In the genomic region with DNA sequence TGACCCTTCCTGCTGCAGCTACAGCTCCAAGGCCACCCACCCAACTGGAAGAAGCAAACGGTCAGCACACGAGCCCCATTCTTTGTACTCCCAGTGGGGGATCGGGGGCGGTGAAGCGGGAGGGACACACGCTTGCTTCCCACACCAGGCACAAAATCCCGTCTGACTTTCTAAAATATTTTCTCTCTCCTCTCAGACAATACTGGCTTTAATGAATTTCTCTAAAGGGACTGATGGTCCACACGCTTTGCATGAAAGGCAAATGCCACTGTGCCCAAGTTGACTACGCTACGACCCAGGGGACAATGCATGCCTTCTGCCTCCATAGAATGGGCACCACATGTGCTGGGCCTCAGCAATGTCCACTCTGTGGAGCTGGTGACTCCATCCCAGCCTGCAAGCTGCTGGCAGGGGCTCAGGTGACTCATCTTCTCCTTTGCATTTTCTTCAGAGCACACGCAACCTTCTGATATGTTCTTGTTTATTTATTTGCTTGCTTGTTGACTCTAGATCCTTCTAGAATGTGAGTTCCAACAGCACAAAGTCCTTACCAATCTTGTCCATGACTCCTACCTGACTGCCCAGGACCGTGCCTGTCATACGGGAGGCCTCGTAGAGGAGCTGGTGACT, we compare ENCODE assay signal across 10 cellular contexts. TPM values are rescaled to one million over a fixed set of nuclear protein-coding genes. Genes with fewer than 3 reads are reported as not detected.
DNase-seq lines count a peak whose midpoint lies in the region; ATAC-seq, FAIRE-seq and TF ChIP-seq lines count a peak whose summit lies in the region.
"Had no signal": no experiment of that assay in that cellular context is flagged by ENCODE, and none has a peak within 500 bp of the region (broad histone marks: within the 10 kb centered on the region; RNA-seq: fewer than 3 reads in every experiment).

No MANE protein-coding gene starts in this region.

- no peaks in the 10 kb centered on the region for H3K79me2 ChIP-seq in K562 (ENCODE audit: control insufficient read depth, insufficient read depth, low read length)
- H3K79me2 ChIP-seq in HepG2 (ENCODE audit: insufficient read depth, low read length): peaks cover 16% of the 10 kb centered on the region

- 40% methylated on average over 12 of the region's 14 CpGs for WGBS in K562 (ENCODE audit: insufficient coverage, low coverage, missing lambda C conversion rate)
- 79% methylated on average over 12 of the region's 14 CpGs for WGBS in HepG2 (ENCODE audit: low lambda C conversion rate)

- CTCF ChIA-PET in K562 (lab: Yijun Ruan, JAX; ENCODE audit: low intra/inter-chr PET ratio): no interaction called here
- CTCF ChIA-PET in HepG2 (lab: Yijun Ruan, JAX; ENCODE audit: low intra/inter-chr PET ratio, low total read pairs): no interaction called here

- H2AFZ ChIP-seq in K562 (ENCODE audit: low read depth, low read length) (no peak overlapping the region), HepG2 (ENCODE audit: low read length) (no peak overlapping the region)

- H3K9ac ChIP-seq in K562 (ENCODE audit: insufficient read depth in 1 of 2, low read depth in 2 of 2, low read length in 2 of 2) (no peak overlapping the region), HepG2 (ENCODE audit: insufficient read depth, low read depth, low read length) (0 out of 2 replicates have a peak overlapping the region, but pooled peaks have one; percentile 21)

- no peak for DNase-seq in Right ventricle myocardium inferior (ENCODE audit: missing footprints)
- no peak for DNase-seq in cardiac septum (ENCODE audit: low spot score)
- DNase-seq in K562 (ENCODE audit: extremely low read depth in 1 of 4, low spot score in 3 of 4): no peak
- no peak for DNase-seq in HepG2 (ENCODE audit: low spot score)
- DNase-seq in vagina (ENCODE audit: extremely low spot score in 2 of 2): no peak
- DNase-seq in HTR-8/SVneo (ENCODE audit: insufficient read length, low spot score): no peak
- no peak for DNase-seq in Kasumi-1 (lab: John Stamatoyannopoulos, UW)
- DNase-seq: DMS153, NCI-H146 had no signal

- TF ChIP-seq EP300 in K562 (IDR thresholded peaks at IDR 0.05; ENCODE audit: low read length): no peak
- TF ChIP-seq EP300 in HepG2 (IDR thresholded peaks at IDR 0.05; ENCODE audit: low read depth in 2 of 2, low read length in 2 of 2): no peak; a peak in 1 of 4 replicates
- TF ChIP-seq EP300 in HepG2 (CRISPR knock-in tag; IDR thresholded peaks at IDR 0.05; ENCODE audit: borderline replicate concordance): no peak

- FAIRE-seq in K562 (lab: Jason Lieb, UNC) (no peak), HepG2 (lab: Jason Lieb, UNC) (no peak), HTR-8/SVneo (lab: Jason Lieb, UNC) (no peak)

- no TSS peak for BruUV-seq in K562 (replicated peaks; lab: Mats Ljungman, UMichigan)
- BruUV-seq in HepG2 (replicated peaks; lab: Mats Ljungman, UMichigan): no TSS peak

- H3K9me1 ChIP-seq in K562 (ENCODE audit: control insufficient read depth, insufficient read depth, low read length): no peaks in the 10 kb centered on the region

- no peak for TF ChIP-seq RAD21 in K562 (CRISPR knock-in tag; conservative IDR thresholded peaks at IDR 0.05 in 1 of 2, IDR thresholded peaks at IDR 0.05 in 1 of 2)
- TF ChIP-seq RAD21 in HepG2 (CRISPR knock-in tag; IDR thresholded peaks at IDR 0.05): no peak

- H3K9me3 ChIP-seq in K562 (replicated peaks; ENCODE audit: control insufficient read depth, insufficient read depth, low read depth, low read length): no peaks in the 10 kb centered on the region
- no peaks in the 10 kb centered on the region for H3K9me3 ChIP-seq in HepG2 (ENCODE audit: low read length)
- H3K9me3 ChIP-seq in vagina: no peaks in the 10 kb centered on the region

- TF ChIP-seq CTCF in K562 (IDR thresholded peaks at IDR 0.05 in 2 of 3, conservative IDR thresholded peaks at IDR 0.05 in 1 of 3; ENCODE audit: insufficient read depth in 2 of 3, low read depth in 1 of 3, low read length in 3 of 3) (no peak), HepG2 (CRISPR knock-in tag; IDR thresholded peaks at IDR 0.05) (no peak), vagina (IDR thresholded peaks at IDR 0.05) (no peak)

- H3K27ac ChIP-seq in K562 (ENCODE audit: extremely low read depth, low read depth, low read length) (no peak overlapping the region), HepG2 (ENCODE audit: extremely low read length, insufficient read depth, low read length) (peak overlapping the region; percentile 43), vagina (peak overlapping the region; percentile 83)

- no peaks in the 10 kb centered on the region; a peak in 1 of 5 replicates for H3K27me3 ChIP-seq in K562 (ENCODE audit: control insufficient read depth in 2 of 2, insufficient read depth in 2 of 2, low read length in 2 of 2)
- H3K27me3 ChIP-seq in HepG2 (ENCODE audit: control insufficient read depth in 1 of 2, insufficient read depth in 2 of 2, low read length in 2 of 2): no peaks in the 10 kb centered on the region
- H3K27me3 ChIP-seq in vagina: no peaks in the 10 kb centered on the region

- ATAC-seq in Right ventricle myocardium inferior: peak; percentile 16
- no peak for ATAC-seq in K562
- ATAC-seq in HepG2: peak; percentile 51
- no peak for ATAC-seq in HG03280 (IDR thresholded peaks at IDR 0.05; ENCODE audit: unreplicated experiment)

- H3K4me3 ChIP-seq in K562: no peak overlapping the region
- peak overlapping the region in 1 of 3 experiments; percentile 43; a peak in 1 of 6 replicates for H3K4me3 ChIP-seq in HepG2 (replicated peaks in 1 of 3; ENCODE audit: insufficient read depth in 1 of 3, low read depth in 2 of 3, low read length in 3 of 3)
- no peak overlapping the region for H3K4me3 ChIP-seq in vagina

- POLR2A ChIA-PET in K562 (lab: Yijun Ruan, JAX): interaction anchor here (0.7 to 0.8 kb wide), 2 partner anchors 12 to 24 kb away, joined by 3 read pairs; no protein-coding TSS in a partner anchor
- POLR2A ChIA-PET in HepG2 (lab: Yijun Ruan, JAX): interaction anchor here (0.6 to 3.2 kb wide), 7 partner anchors 15 to 57 kb away, joined by 3 to 20 read pairs (median 6); a partner anchor contains a TSS

- TF ChIP-seq POLR2A in K562 (conservative IDR thresholded peaks at IDR 0.05): no peak
- TF ChIP-seq POLR2A in HepG2 (IDR thresholded peaks at IDR 0.05; ENCODE audit: insufficient read depth in 1 of 2, low read depth in 2 of 2, low read length in 2 of 2): no peak
- TF ChIP-seq POLR2A in vagina (IDR thresholded peaks at IDR 0.05): no peak

- intact Hi-C loops in Right ventricle myocardium inferior (cut with DNase I) (no loop called here), cardiac septum (cut with DNase I) (no loop called here), K562 (cut with micrococcal nuclease) (no loop called here), HepG2 (cut with micrococcal nuclease; ENCODE audit: unreplicated experiment) (loop anchor here (2.0 kb wide), 1 partner anchor 48 kb away; no protein-coding TSS in a partner anchor), vagina (cut with DNase I) (no loop called here)

- no peak overlapping the region for H3K4me2 ChIP-seq in K562 (ENCODE audit: insufficient read depth, low read length)
- peak overlapping the region; percentile 55 for H3K4me2 ChIP-seq in HepG2 (ENCODE audit: low read depth, low read length)

- in situ Hi-C loops in K562 (cut with MboI) (no loop called here), HepG2 (cut with HindIII; ENCODE audit: extremely low pct_ligation_motif_present, low pct_unique_long_range_greater_than_20kb) (no loop called here)

- H3K4me1 ChIP-seq in K562 (replicated peaks in 1 of 2; ENCODE audit: control insufficient read depth in 2 of 2, insufficient read depth in 2 of 2, low read length in 2 of 2): peaks cover 3 to 4% of the 10 kb centered on the region in 2 experiments; a peak in 3 of 5 replicates
- peaks cover 83% of the 10 kb centered on the region for H3K4me1 ChIP-seq in HepG2 (ENCODE audit: insufficient read depth, low read length)
- peaks cover 92% of the 10 kb centered on the region for H3K4me1 ChIP-seq in vagina

- H4K20me1 ChIP-seq in K562 (replicated peaks; ENCODE audit: control insufficient read depth, insufficient read depth, low read length) (no peaks in the 10 kb centered on the region; the same call in 1 of the 2 replicates), HepG2 (ENCODE audit: insufficient read depth, low read length) (peaks cover 11% of the 10 kb centered on the region; the same call in 1 of the 2 replicates)

- H3K36me3 ChIP-seq in K562 (ENCODE audit: control insufficient read depth, insufficient read depth, low read length): no peaks in the 10 kb centered on the region
- no peaks in the 10 kb centered on the region; a peak in 2 of 5 replicates for H3K36me3 ChIP-seq in HepG2 (replicated peaks in 1 of 2; ENCODE audit: control insufficient read depth in 1 of 2, insufficient read depth in 2 of 2, low read length in 2 of 2)
- no peaks in the 10 kb centered on the region for H3K36me3 ChIP-seq in vagina

RNA-seq across cellular contexts. Expression of a gene that starts 15.6 kb away (rescaled TPM):
- 16.5 TPM for total RNA-seq in Right ventricle myocardium inferior
- total RNA-seq in cardiac septum: 12.4 TPM
- 2.1 and 2.6 TPM in 2 replicates for total RNA-seq in K562 (2011; cell fraction: chromatin; rRNA removed; ENCODE audit: low replicate concordance)
- total RNA-seq in K562 (2011; cell fraction: nucleolus; rRNA removed): 1.2 and 1.3 TPM in 2 replicates
- total RNA-seq in K562 (2011; cell fraction: nucleoplasm; rRNA removed): 1.8 and 2.3 TPM in 2 replicates
- 0.94 and 2.7 TPM in 2 replicates for total RNA-seq in K562 (2014; rRNA removed)
- total RNA-seq in K562 (2014; rRNA removed; fragmentation: Illumina TruSeq; extraction: Trizol): 0.55 and 0.67 TPM in 2 replicates
- 0.47 and 0.79 TPM in 2 replicates for total RNA-seq in K562 (2015; rRNA removed; fragmentation: Illumina TruSeq; extraction: Trizol)
- 2.2 and 3.1 TPM in 2 replicates for total RNA-seq in K562 (2021)
- 0.15 and 0.95 TPM in 2 replicates for polyA plus RNA-seq in K562 (2011; rRNA removed)
- polyA plus RNA-seq in K562 (2011; cell fraction: cytosol; rRNA removed): 0.10 and 0.47 TPM in 2 replicates
- 0.40 and 1.4 TPM in 2 replicates for polyA plus RNA-seq in K562 (2011; cell fraction: nucleus; rRNA removed)
- 1.1 and 2.8 TPM in 2 replicates for polyA plus RNA-seq in K562 (2012)
- polyA plus RNA-seq in K562 (2014; fragmentation: Illumina TruSeq; extraction: Trizol): 0.61 and 0.71 TPM in 2 replicates
- under 1 TPM; 0.04 to 0.08 TPM for polyA plus RNA-seq in K562 (2014; fragmentation: Nextera tagmentation; extraction: Ambion mirVana)
- 1.7 and 1.8 TPM in 2 replicates for polyA plus RNA-seq in K562 (2014; rRNA removed)
- 0.14 and 1.0 TPM in 2 replicates for polyA minus RNA-seq in K562 (2011; rRNA and poly(A)+ RNA removed)
- 0.82 TPM in 1 of 2 replicates, not detected in the other for polyA minus RNA-seq in K562 (2011; cell fraction: cytosol; rRNA and poly(A)+ RNA removed)
- polyA minus RNA-seq in K562 (2011; cell fraction: nucleus; rRNA and poly(A)+ RNA removed): 0.13 and 2.0 TPM in 2 replicates
- 7.8 and 9.0 TPM in 2 replicates for total RNA-seq in HepG2 (2016; rRNA removed; fragmentation: Illumina TruSeq; extraction: Trizol)
- 2.1 and 2.5 TPM in 2 replicates for total RNA-seq in HepG2 (2016; cell fraction: cytosol; rRNA removed; fragmentation: Illumina TruSeq; extraction: Trizol; ENCODE audit: low read depth)
- 6.6 and 8.6 TPM in 2 replicates for total RNA-seq in HepG2 (2016; cell fraction: insoluble cytoplasmic fraction; rRNA removed; fragmentation: Illumina TruSeq; extraction: Trizol)
- 2.8 and 3.5 TPM in 2 replicates for total RNA-seq in HepG2 (2016; cell fraction: membrane; rRNA removed; fragmentation: Illumina TruSeq; extraction: Trizol)
- 14.8 and 16.4 TPM in 2 replicates for total RNA-seq in HepG2 (2016; cell fraction: nucleus; rRNA removed; fragmentation: Illumina TruSeq; extraction: Trizol)
- polyA plus RNA-seq in HepG2 (2011; rRNA removed): 8.0 and 9.3 TPM in 2 replicates
- polyA plus RNA-seq in HepG2 (2011; cell fraction: cytosol; rRNA removed): 3.1 and 3.2 TPM in 2 replicates
- polyA plus RNA-seq in HepG2 (2011; cell fraction: nucleus; rRNA removed): 32.7 and 44.3 TPM in 2 replicates
- polyA plus RNA-seq in HepG2 (2012): 3.7 and 4.9 TPM in 2 replicates
- 0.24 and 0.25 TPM in 2 replicates for polyA plus RNA-seq in HepG2 (2016; cell fraction: cytosol; fragmentation: Illumina TruSeq; extraction: Trizol; ENCODE audit: low read depth)
- 2.0 and 2.7 TPM in 2 replicates for polyA plus RNA-seq in HepG2 (2016; cell fraction: insoluble cytoplasmic fraction; fragmentation: Illumina TruSeq; extraction: Trizol; ENCODE audit: low read depth)
- 0.50 and 0.55 TPM in 2 replicates for polyA plus RNA-seq in HepG2 (2016; cell fraction: membrane; fragmentation: Illumina TruSeq; extraction: Trizol; ENCODE audit: low read depth)
- polyA plus RNA-seq in HepG2 (2016; cell fraction: nucleus; fragmentation: Illumina TruSeq; extraction: Trizol; ENCODE audit: insufficient read depth, low read depth): 10.7 and 10.9 TPM in 2 replicates
- 0.72 and 21.2 TPM in 2 replicates for polyA minus RNA-seq in HepG2 (2011; rRNA and poly(A)+ RNA removed; ENCODE audit: low replicate concordance)
- 6.8 and 8.6 TPM in 2 replicates for polyA minus RNA-seq in HepG2 (2011; cell fraction: cytosol; rRNA and poly(A)+ RNA removed)
- 43.0 and 46.7 TPM in 2 replicates for polyA minus RNA-seq in HepG2 (2011; cell fraction: nucleus; rRNA and poly(A)+ RNA removed)
- total RNA-seq in vagina: 27.0 TPM

RNA-seq across cellular contexts. Expression of a gene that starts 34.0 kb away (rescaled TPM):
- total RNA-seq in Right ventricle myocardium inferior: 84.7 TPM
- total RNA-seq in cardiac septum: 61.8 TPM
- 11.5 and 14.3 TPM in 2 replicates for total RNA-seq in K562 (2011; cell fraction: chromatin; rRNA removed; ENCODE audit: low replicate concordance)
- total RNA-seq in K562 (2011; cell fraction: nucleolus; rRNA removed): 8.3 and 11.6 TPM in 2 replicates
- total RNA-seq in K562 (2011; cell fraction: nucleoplasm; rRNA removed): 19.2 and 24.9 TPM in 2 replicates
- 78.4 and 97.8 TPM in 2 replicates for total RNA-seq in K562 (2014; rRNA removed)
- 85.5 and 97.4 TPM in 2 replicates for total RNA-seq in K562 (2014; rRNA removed; fragmentation: Illumina TruSeq; extraction: Trizol)
- total RNA-seq in K562 (2015; rRNA removed; fragmentation: Illumina TruSeq; extraction: Trizol): 56.4 and 57.9 TPM in 2 replicates
- total RNA-seq in K562 (2021): 66.8 and 68.0 TPM in 2 replicates
- polyA plus RNA-seq in K562 (2011; rRNA removed): 63.8 and 85.2 TPM in 2 replicates
- polyA plus RNA-seq in K562 (2011; cell fraction: cytosol; rRNA removed): 31.1 and 72.2 TPM in 2 replicates
- 9.8 and 21.8 TPM in 2 replicates for polyA plus RNA-seq in K562 (2011; cell fraction: nucleus; rRNA removed)
- polyA plus RNA-seq in K562 (2012): 53.4 and 78.6 TPM in 2 replicates
- 92.8 and 96.8 TPM in 2 replicates for polyA plus RNA-seq in K562 (2014; fragmentation: Illumina TruSeq; extraction: Trizol)
- polyA plus RNA-seq in K562 (2014; fragmentation: Nextera tagmentation; extraction: Ambion mirVana): 10 to 100 TPM; 16.7 to 20.0 TPM
- polyA plus RNA-seq in K562 (2014; rRNA removed): 66.4 and 73.9 TPM in 2 replicates
- 32.8 and 34.4 TPM in 2 replicates for polyA minus RNA-seq in K562 (2011; rRNA and poly(A)+ RNA removed)
- 17.5 and 24.9 TPM in 2 replicates for polyA minus RNA-seq in K562 (2011; cell fraction: cytosol; rRNA and poly(A)+ RNA removed)
- 5.8 and 14.6 TPM in 2 replicates for polyA minus RNA-seq in K562 (2011; cell fraction: nucleus; rRNA and poly(A)+ RNA removed)
- 115 and 122 TPM in 2 replicates for total RNA-seq in HepG2 (2016; rRNA removed; fragmentation: Illumina TruSeq; extraction: Trizol)
- total RNA-seq in HepG2 (2016; cell fraction: cytosol; rRNA removed; fragmentation: Illumina TruSeq; extraction: Trizol; ENCODE audit: low read depth): 141 and 162 TPM in 2 replicates
- total RNA-seq in HepG2 (2016; cell fraction: insoluble cytoplasmic fraction; rRNA removed; fragmentation: Illumina TruSeq; extraction: Trizol): 99.8 and 128 TPM in 2 replicates
- total RNA-seq in HepG2 (2016; cell fraction: membrane; rRNA removed; fragmentation: Illumina TruSeq; extraction: Trizol): 204 and 226 TPM in 2 replicates
- total RNA-seq in HepG2 (2016; cell fraction: nucleus; rRNA removed; fragmentation: Illumina TruSeq; extraction: Trizol): 42.6 and 50.7 TPM in 2 replicates
- 115 and 146 TPM in 2 replicates for polyA plus RNA-seq in HepG2 (2011; rRNA removed)
- 68.6 and 128 TPM in 2 replicates for polyA plus RNA-seq in HepG2 (2011; cell fraction: cytosol; rRNA removed)
- polyA plus RNA-seq in HepG2 (2011; cell fraction: nucleus; rRNA removed): 20.1 and 32.1 TPM in 2 replicates
- 136 and 145 TPM in 2 replicates for polyA plus RNA-seq in HepG2 (2012)
- 197 and 237 TPM in 2 replicates for polyA plus RNA-seq in HepG2 (2016; cell fraction: cytosol; fragmentation: Illumina TruSeq; extraction: Trizol; ENCODE audit: low read depth)
- 161 and 168 TPM in 2 replicates for polyA plus RNA-seq in HepG2 (2016; cell fraction: insoluble cytoplasmic fraction; fragmentation: Illumina TruSeq; extraction: Trizol; ENCODE audit: low read depth)
- polyA plus RNA-seq in HepG2 (2016; cell fraction: membrane; fragmentation: Illumina TruSeq; extraction: Trizol; ENCODE audit: low read depth): 243 and 290 TPM in 2 replicates
- 104 and 106 TPM in 2 replicates for polyA plus RNA-seq in HepG2 (2016; cell fraction: nucleus; fragmentation: Illumina TruSeq; extraction: Trizol; ENCODE audit: insufficient read depth, low read depth)
- polyA minus RNA-seq in HepG2 (2011; rRNA and poly(A)+ RNA removed; ENCODE audit: low replicate concordance): 17.9 and 35.5 TPM in 2 replicates
- 42.3 and 45.6 TPM in 2 replicates for polyA minus RNA-seq in HepG2 (2011; cell fraction: cytosol; rRNA and poly(A)+ RNA removed)
- polyA minus RNA-seq in HepG2 (2011; cell fraction: nucleus; rRNA and poly(A)+ RNA removed): 15.8 and 23.1 TPM in 2 replicates
- total RNA-seq in vagina: 20.4 TPM

Comparison
In these comparisons a context has a peak if more than half of its experiments do, and no peak if none do; other contexts are left out.
1. ATAC-seq: peak in Right ventricle myocardium inferior (single experiment) and HepG2 (single experiment); none in K562 (single experiment) and HG03280 (single experiment).